Comparison of ENCODE assay signal across 8 cellular contexts in the genomic region with DNA sequence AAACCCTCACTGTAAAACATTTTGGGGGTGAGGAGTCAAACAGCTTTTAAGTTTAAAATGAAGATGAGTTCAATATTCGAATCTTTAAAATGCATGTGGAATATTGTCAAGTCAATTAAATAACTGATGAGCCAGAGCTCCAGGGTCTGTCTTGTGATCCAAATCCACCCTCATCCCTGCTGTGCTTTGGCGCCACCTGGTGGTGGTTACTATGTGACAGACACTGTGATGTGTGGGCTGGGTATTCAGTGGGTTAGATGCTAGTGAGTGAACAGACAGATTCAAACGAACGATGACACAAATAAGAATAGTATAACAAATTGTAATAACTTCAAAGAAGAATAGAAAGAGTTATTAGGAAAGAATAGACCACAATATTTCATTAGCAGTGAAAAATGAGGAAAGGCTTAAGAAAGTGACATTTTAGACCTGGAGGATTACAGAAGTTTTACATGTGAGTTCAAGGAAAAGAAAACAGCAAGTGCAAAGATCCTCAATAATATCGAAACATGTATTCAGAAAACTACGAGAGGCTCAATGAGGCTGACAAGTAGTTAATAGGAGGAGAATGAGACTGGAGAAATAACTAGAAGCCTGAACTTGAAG. TPM values are rescaled to one million over a fixed set of nuclear protein-coding genes. Genes with fewer than 3 reads are reported as not detected.
DNase-seq lines count a peak whose midpoint lies in the region; ATAC-seq and FAIRE-seq lines count a peak whose summit lies in the region.

No MANE protein-coding gene starts in this region.

- no peaks in the 10 kb centered on the region for H3K36me3 Mint-ChIP-seq in activated naive CD8-positive, alpha-beta T cell treated with anti-CD3 and anti-CD28 coated beads for 36 hours

- no peaks in the 10 kb centered on the region for H3K4me1 Mint-ChIP-seq in activated naive CD8-positive, alpha-beta T cell treated with anti-CD3 and anti-CD28 coated beads for 36 hours

- H3K27me3 Mint-ChIP-seq in activated naive CD8-positive, alpha-beta T cell treated with anti-CD3 and anti-CD28 coated beads for 36 hours: peaks cover 13% of the 10 kb centered on the region

- H3K4me3 Mint-ChIP-seq in activated naive CD8-positive, alpha-beta T cell treated with anti-CD3 and anti-CD28 coated beads for 36 hours: no peak overlapping the region

- DNase-seq in ELR (ENCODE audit: low read depth) (peak; percentile 64), HTR-8/SVneo (ENCODE audit: insufficient read length, low spot score) (peak; percentile 22), SK-N-DZ (ENCODE audit: low spot score) (peak; percentile 79), cardiac septum (ENCODE audit: low spot score) (peak; percentile 79), pulmonary artery endothelial cell (ENCODE audit: low read depth, low spot score) (peak; percentile 17), OCI-M2 (lab: John Stamatoyannopoulos, UW; ENCODE audit: unreplicated experiment) (no peak)
- peak; percentile 65 for DNase-seq in activated naive CD8-positive, alpha-beta T cell treated with anti-CD3 and anti-CD28 coated beads for 36 hours

- intact Hi-C loops in cardiac septum (cut with DNase I): loop anchor here (5.0 kb wide), 1 partner anchor 81 kb away; no protein-coding TSS in a partner anchor

- H3K27ac Mint-ChIP-seq in activated naive CD8-positive, alpha-beta T cell treated with anti-CD3 and anti-CD28 coated beads for 36 hours: no peak overlapping the region

- ATAC-seq in GM21526 (IDR thresholded peaks at IDR 0.05; ENCODE audit: low FRiP score, unreplicated experiment): peak; percentile 99

- no peaks in the 10 kb centered on the region for H3K9me3 Mint-ChIP-seq in activated naive CD8-positive, alpha-beta T cell treated with anti-CD3 and anti-CD28 coated beads for 36 hours

- peak; percentile 20 for FAIRE-seq in HTR-8/SVneo (lab: Jason Lieb, UNC)

RNA-seq across cellular contexts. Expression of a gene that starts 51.4 kb away (rescaled TPM):
- polyA plus RNA-seq in SK-N-DZ (2014; cell fraction: cytosol; rRNA removed): 1.00 and 2.3 TPM in 2 replicates
- polyA plus RNA-seq in SK-N-DZ (2014; cell fraction: nucleus; rRNA removed): 0.19 and 1.2 TPM in 2 replicates
- not detected for total RNA-seq in activated naive CD8-positive, alpha-beta T cell treated with anti-CD3 and anti-CD28 coated beads for 36 hours
- total RNA-seq in cardiac septum (3.1 TPM), pulmonary artery endothelial cell (2.1 and 3.6 TPM in 2 replicates)
